8 cellular contexts compared by ENCODE assay signal in genomic region chr7:151426486-151426905, GRCh38. TPM values are rescaled to one million over a fixed set of nuclear protein-coding genes. Genes with fewer than 3 reads are reported as not detected.
A peak's percentile ranks its signal among the peaks of the same experiment; 100 is the strongest.
DNase-seq lines count a peak whose midpoint lies in the region; ATAC-seq and TF ChIP-seq lines count a peak whose summit lies in the region.

No MANE protein-coding gene starts in this region.

- H3K36me3 ChIP-seq in heart left ventricle = no peaks in the 10 kb centered on the region

- H3K4me3 ChIP-seq in heart left ventricle (peak overlapping the region in 5 of 12 donors; percentile 3 to 32 (median 26)), skeletal muscle cell (ENCODE audit: low read depth, low read length) (no peak overlapping the region)

- TF ChIP-seq POLR2A in heart left ventricle (IDR thresholded peaks at IDR 0.05) = no peak

- no peak overlapping the region for H3K27ac Mint-ChIP-seq in activated naive CD4-positive, alpha-beta T cell treated with anti-CD3 and anti-CD28 coated beads, Interleukin-2, amount 50 U/mL, for 72 hours

- peak; percentile 81 for DNase-seq in ELR (ENCODE audit: low read depth)
- peak; percentile 84 for DNase-seq in SW480 (ENCODE audit: low spot score)
- DNase-seq in heart left ventricle = peak in 4 of 5 donors; percentile 54 to 80 (median 70)
- peak; percentile 86 for DNase-seq in skeletal muscle cell (ENCODE audit: low read depth)
- no peak for DNase-seq in activated naive CD4-positive, alpha-beta T cell treated with anti-CD3 and anti-CD28 coated beads, Interleukin-2, amount 50 U/mL, for 72 hours (ENCODE audit: low spot score in 2 of 2)
- no peak for DNase-seq in GDM1 (lab: John Stamatoyannopoulos, UW)

- H3K27ac ChIP-seq in heart left ventricle = peak overlapping the region in 7 of 12 donors; percentile 31 to 61 (median 37)

- 35 to 51% (median 48%) methylated on average over 13 of the region's 13 CpGs for WGBS in heart left ventricle, 4 donors

- no peaks in the 10 kb centered on the region for H3K9me3 ChIP-seq in heart left ventricle

- ATAC-seq in heart left ventricle = peak in 3 of 4 donors; percentile 42 to 77 (median 45)
- ATAC-seq in HG03159 (IDR thresholded peaks at IDR 0.05; ENCODE audit: unreplicated experiment) = no peak
- no peak for ATAC-seq in activated naive CD4-positive, alpha-beta T cell treated with anti-CD3 and anti-CD28 coated beads, Interleukin-2, amount 50 U/mL, for 72 hours
- no peak for ATAC-seq in GM18511 (IDR thresholded peaks at IDR 0.05; ENCODE audit: unreplicated experiment)

- H3K4me1 ChIP-seq in heart left ventricle = peaks cover 0 to 22% (median 2%) of the 10 kb centered on the region in 12 donors

- no peak for TF ChIP-seq CTCF in heart left ventricle (IDR thresholded peaks at IDR 0.05)

- peaks cover 0 to 10% of the 10 kb centered on the region in 2 donors for H3K36me3 Mint-ChIP-seq in activated naive CD4-positive, alpha-beta T cell treated with anti-CD3 and anti-CD28 coated beads, Interleukin-2, amount 50 U/mL, for 72 hours

- peaks cover 0 to 12% of the 10 kb centered on the region in 2 donors for H3K9me3 Mint-ChIP-seq in activated naive CD4-positive, alpha-beta T cell treated with anti-CD3 and anti-CD28 coated beads, Interleukin-2, amount 50 U/mL, for 72 hours

- intact Hi-C loops in heart left ventricle (cut with DNase I) = no loop called here

- peaks cover 0 to 4% (median 0%) of the 10 kb centered on the region in 9 donors for H3K27me3 ChIP-seq in heart left ventricle

RNA-seq across cellular contexts. Expression of gene CRYGN, which starts 13.4 kb away (rescaled TPM):
- total RNA-seq in heart left ventricle = under 1 TPM in 1 of 9 donors, not detected in 8; 0.52 TPM
- under 1 TPM in 1 of 2 donors, not detected in 1; 0.50 TPM for polyA plus RNA-seq in heart left ventricle
- total RNA-seq in activated naive CD4-positive, alpha-beta T cell treated with anti-CD3 and anti-CD28 coated beads, Interleukin-2, amount 50 U/mL, for 72 hours = under 1 TPM in 1 of 2 donors, not detected in 1; 0.61 TPM

RNA-seq across cellular contexts. Expression of gene WDR86, which starts 16.7 kb away (rescaled TPM):
- total RNA-seq in heart left ventricle = 1 to 10 TPM in 2 of 9 donors, under 1 TPM in 4, not detected in 3; 0.37 to 1.7 (median 0.52) TPM
- not detected for polyA plus RNA-seq in heart left ventricle
- not detected for total RNA-seq in activated naive CD4-positive, alpha-beta T cell treated with anti-CD3 and anti-CD28 coated beads, Interleukin-2, amount 50 U/mL, for 72 hours

Comparison
In these comparisons a context has a peak if more than half of its experiments do, and no peak if none do; other contexts are left out.
1. DNase-seq: peak in ELR (single experiment), SW480 (single experiment), heart left ventricle (4 of 5) and skeletal muscle cell (single experiment); none in activated naive CD4-positive, alpha-beta T cell treated with anti-CD3 and anti-CD28 coated beads, Interleukin-2, amount 50 U/mL, for 72 hours (0 of 2) and GDM1 (single experiment).
2. ATAC-seq: peak in heart left ventricle (3 of 4); none in HG03159 (single experiment), activated naive CD4-positive, alpha-beta T cell treated with anti-CD3 and anti-CD28 coated beads, Interleukin-2, amount 50 U/mL, for 72 hours (0 of 2) and GM18511 (single experiment).